In genomic region chr12:55724226-55724939, GRCh38 we compare ENCODE assay signal across 8 cellular contexts. TPM values are rescaled to one million over a fixed set of nuclear protein-coding genes. Genes with fewer than 3 reads are reported as not detected.
DNase-seq lines count a peak whose midpoint lies in the region; ATAC-seq and TF ChIP-seq lines count a peak whose summit lies in the region.

No MANE protein-coding gene starts in this region.

- H3K9me3 ChIP-seq in esophagus muscularis mucosa (no peaks in the 10 kb centered on the region), transverse colon (no peaks in the 10 kb centered on the region)

- peak; percentile 51 to 74 (median 67) for TF ChIP-seq CTCF in esophagus muscularis mucosa (IDR thresholded peaks at IDR 0.05)
- TF ChIP-seq CTCF in nephron (IDR thresholded peaks at IDR 0.05; ENCODE audit: unreplicated experiment in 3 of 3): peak; percentile 56 to 59 (median 57)
- peak; percentile 54 to 72 (median 61) for TF ChIP-seq CTCF in transverse colon (IDR thresholded peaks at IDR 0.05)

- H3K27ac ChIP-seq in esophagus muscularis mucosa (replicated peaks in 1 of 4): peak overlapping the region; percentile 89 to 100 (median 98)
- peak overlapping the region; percentile 97 to 99 (median 99) for H3K27ac ChIP-seq in transverse colon

- no peaks in the 10 kb centered on the region for H3K9me3 Mint-ChIP-seq in nephron

- in situ Hi-C loops in transverse colon (cut with MboI; ENCODE audit: low pct_ligation_motif_present in 1 of 4, low pct_unique_long_range_greater_than_20kb in 1 of 4, low sequenced_read_pairs in 3 of 4): loop anchor here in 1 of 4 donors (10.0 kb wide), 1 partner anchor 390 kb away; the partner anchor contains the start of genes RPL41 and ZC3H10

- TF ChIP-seq POLR2A in esophagus muscularis mucosa (IDR thresholded peaks at IDR 0.05; ENCODE audit: low read depth) (no peak), transverse colon (IDR thresholded peaks at IDR 0.05) (no peak)

- H3K27me3 ChIP-seq in esophagus muscularis mucosa (no peaks in the 10 kb centered on the region), transverse colon (no peaks in the 10 kb centered on the region)

- no peak for TF ChIP-seq EP300 in esophagus muscularis mucosa (IDR thresholded peaks at IDR 0.05)
- no peak for TF ChIP-seq EP300 in transverse colon (IDR thresholded peaks at IDR 0.05; ENCODE audit: low read depth)

- H3K36me3 ChIP-seq in esophagus muscularis mucosa (peaks cover 17 to 48% (median 38%) of the 10 kb centered on the region in 4 donors), transverse colon (no peaks in the 10 kb centered on the region)

- H3K4me1 ChIP-seq in esophagus muscularis mucosa (peaks cover 66 to 85% (median 80%) of the 10 kb centered on the region in 4 donors), transverse colon (peaks cover 39 to 83% (median 69%) of the 10 kb centered on the region in 4 donors)

- peaks cover 38% of the 10 kb centered on the region for H3K36me3 Mint-ChIP-seq in nephron (ENCODE audit: low read depth)

- DNase-seq in AML-193 (lab: John Stamatoyannopoulos, UW) (peak; percentile 72), NCI-H748 (lab: John Stamatoyannopoulos, UW; ENCODE audit: unreplicated experiment) (peak; percentile 59), esophagus muscularis mucosa (ENCODE audit: extremely low spot score) (no peak), transverse colon (peak; percentile 82)
- DNase-seq in activated CD8-positive, alpha-beta memory T cell treated with anti-CD3 and anti-CD28 coated beads for 24 hours: peak; percentile 78

- H3K4me1 Mint-ChIP-seq in nephron: peaks cover 56% of the 10 kb centered on the region

- H3K4me3 Mint-ChIP-seq in nephron: peak overlapping the region; percentile 70 to 94 (median 90)

- intact Hi-C loops in esophagus muscularis mucosa (cut with DNase I) (no loop called here), transverse colon (cut with DNase I; ENCODE audit: low total_unique reads) (no loop called here)

- peaks cover 5% of the 10 kb centered on the region for H3K27me3 Mint-ChIP-seq in nephron (ENCODE audit: low read depth)

- ATAC-seq in GM21786 (IDR thresholded peaks at IDR 0.05; ENCODE audit: unreplicated experiment) (peak; percentile 24), HG03439 (IDR thresholded peaks at IDR 0.05; ENCODE audit: unreplicated experiment) (no peak)

- H3K27ac Mint-ChIP-seq in nephron: peak overlapping the region; percentile 48 to 72 (median 66)

- H3K4me3 ChIP-seq in esophagus muscularis mucosa (no peak overlapping the region), transverse colon (no peak overlapping the region)

- WGBS in esophagus muscularis mucosa: 30% methylated on average over 8 of the region's 11 CpGs
- WGBS in transverse colon (ENCODE audit: low coverage in 1 of 2), 2 donors: 11 to 54% methylated on average over 5 to 11 of the region's 11 CpGs

RNA-seq across cellular contexts. Expression of gene RDH5, which starts 4.2 kb away (rescaled TPM):
- total RNA-seq in esophagus muscularis mucosa: 10 to 100 TPM; 13.8 to 23.0 (median 17.2) TPM
- 10 to 100 TPM; 16.5 to 74.4 (median 58.3) TPM for total RNA-seq in transverse colon

RNA-seq across cellular contexts. Expression of gene CD63, which starts 4.4 kb away (rescaled TPM):
- total RNA-seq in esophagus muscularis mucosa: 1,000 to 10,000 TPM in 1 of 4 donors, 100 to 1,000 TPM in 3; 742 to 1,177 (median 845) TPM
- total RNA-seq in transverse colon: 100 to 1,000 TPM; 427 to 723 (median 581) TPM

RNA-seq across cellular contexts. Expression of gene BLOC1S1, which starts 8.5 kb away (rescaled TPM):
- 100 to 1,000 TPM; 159 to 253 (median 196) TPM for total RNA-seq in esophagus muscularis mucosa
- total RNA-seq in transverse colon: 100 to 1,000 TPM; 158 to 494 (median 381) TPM

RNA-seq across cellular contexts. Expression of gene ITGA7, which starts 16.7 kb away (rescaled TPM):
- total RNA-seq in esophagus muscularis mucosa (100 to 1,000 TPM; 155 to 245 (median 218) TPM), transverse colon (100 to 1,000 TPM in 1 of 4 donors, 10 to 100 TPM in 3; 14.4 to 125 (median 23.6) TPM)

RNA-seq across cellular contexts. Expression of gene GDF11, which starts 18.5 kb away (rescaled TPM):
- total RNA-seq in esophagus muscularis mucosa (1 to 10 TPM; 1.7 to 9.0 (median 4.9) TPM), transverse colon (1 to 10 TPM in 1 of 4 donors, under 1 TPM in 3; 0.37 to 1.7 (median 0.60) TPM)
